In genomic region chr16:30540916-30541464, GRCh38 we compare ENCODE assay signal across 1 cellular context.
TF ChIP-seq lines count a peak whose summit lies in the region.
"Not testable (repeated sequence)": the region's sequence is repeated elsewhere in the genome, so short reads cannot be mapped to it uniquely, and the experiment has no call there.

No MANE protein-coding gene starts in this region.

TF ChIP-seq in HepG2, 621 proteins besides CTCF, POLR2A, EP300 and RAD21 (continues in another document):
- TF ChIP-seq ERF (CRISPR knock-in tag; IDR thresholded peaks at IDR 0.05) (peak; percentile 57; the same call in 1 of the 2 replicates), ZNF121 (CRISPR knock-in tag; IDR thresholded peaks at IDR 0.05) (peak; percentile 99), ELF4 (CRISPR knock-in tag; IDR thresholded peaks at IDR 0.05; ENCODE audit: borderline replicate concordance) (peak; percentile 72; the same call in 1 of the 2 replicates), MEIS1 (CRISPR knock-in tag; IDR thresholded peaks at IDR 0.05; ENCODE audit: borderline replicate concordance) (peak; percentile 96; the same call in 1 of the 2 replicates), GATA4 (IDR thresholded peaks at IDR 0.05; ENCODE audit: borderline replicate concordance, low read depth) (peak; percentile 23; the same call in 1 of the 2 replicates), HOXA3 (CRISPR knock-in tag; IDR thresholded peaks at IDR 0.05) (peak; percentile 88), NR2F6 (CRISPR knock-in tag; IDR thresholded peaks at IDR 0.05) (peak; percentile 55), YEATS4 (CRISPR knock-in tag; IDR thresholded peaks at IDR 0.05; ENCODE audit: borderline replicate concordance) (peak; percentile 64; the same call in 1 of the 2 replicates), SRY (CRISPR knock-in tag; IDR thresholded peaks at IDR 0.05) (peak; percentile 70; the same call in 1 of the 2 replicates), CENPBD1 (CRISPR knock-in tag; IDR thresholded peaks at IDR 0.05; ENCODE audit: borderline replicate concordance, low read depth) (0 out of 2 replicates have a peak, but pooled peaks have one; percentile 82), ZNF556 (CRISPR knock-in tag; IDR thresholded peaks at IDR 0.05; ENCODE audit: borderline replicate concordance) (peak; percentile 64; the same call in 1 of the 2 replicates), TCF12 (CRISPR knock-in tag; IDR thresholded peaks at IDR 0.05) (peak; percentile 90; the same call in 1 of the 2 replicates), LCORL (CRISPR knock-in tag; IDR thresholded peaks at IDR 0.05) (peak; percentile 75), ZMYM4 (CRISPR knock-in tag; IDR thresholded peaks at IDR 0.05) (peak; percentile 54; the same call in 1 of the 2 replicates), SAFB2 (CRISPR knock-in tag; IDR thresholded peaks at IDR 0.05; ENCODE audit: borderline replicate concordance, low read depth) (peak; percentile 58; the same call in 1 of the 2 replicates), ZBTB7A (CRISPR knock-in tag; IDR thresholded peaks at IDR 0.05) (peak; percentile 81; the same call in 1 of the 2 replicates), KDM1A (CRISPR knock-in tag; IDR thresholded peaks at IDR 0.05) (peak; percentile 77), ZNF441 (CRISPR knock-in tag; IDR thresholded peaks at IDR 0.05; ENCODE audit: borderline replicate concordance) (0 out of 2 replicates have a peak, but pooled peaks have one; percentile 25), CREM (IDR thresholded peaks at IDR 0.05) (peak; percentile 72), ZNF292 (CRISPR knock-in tag; IDR thresholded peaks at IDR 0.05; ENCODE audit: borderline replicate concordance, low read depth) (peak; percentile 91), FOXO1 (CRISPR knock-in tag; IDR thresholded peaks at IDR 0.05) (peak; percentile 31; the same call in 1 of the 2 replicates), MLX (CRISPR knock-in tag; IDR thresholded peaks at IDR 0.05) (peak; percentile 87), PAXIP1 (CRISPR knock-in tag; conservative IDR thresholded peaks at IDR 0.05) (peak; percentile 96), ISL2 (CRISPR knock-in tag; IDR thresholded peaks at IDR 0.05) (peak; percentile 53; the same call in 1 of the 2 replicates), SOX6 (CRISPR knock-in tag; IDR thresholded peaks at IDR 0.05) (peak; percentile 95), MTA1 (CRISPR knock-in tag; IDR thresholded peaks at IDR 0.05; ENCODE audit: borderline replicate concordance) (peak; percentile 20; the same call in 1 of the 2 replicates), ZNF510 (CRISPR knock-in tag; IDR thresholded peaks at IDR 0.05; ENCODE audit: low read depth) (0 out of 2 replicates have a peak, but pooled peaks have one; percentile 18), ZNF781 (CRISPR knock-in tag; IDR thresholded peaks at IDR 0.05; ENCODE audit: borderline replicate concordance, not compliant biosample characterization) (peak; percentile 22), HOMEZ (CRISPR knock-in tag; IDR thresholded peaks at IDR 0.05; ENCODE audit: low read depth) (peak; percentile 22; the same call in 1 of the 2 replicates), ZNF605 (CRISPR knock-in tag; IDR thresholded peaks at IDR 0.05) (peak; percentile 34; the same call in 1 of the 2 replicates), ATF1 (CRISPR knock-in tag; IDR thresholded peaks at IDR 0.05) (peak; percentile 73; the same call in 1 of the 2 replicates), HDAC1 (CRISPR knock-in tag; IDR thresholded peaks at IDR 0.05) (peak; percentile 93), NFYB (CRISPR knock-in tag; IDR thresholded peaks at IDR 0.05) (peak; percentile 11; the same call in 1 of the 2 replicates), MYC (CRISPR knock-in tag; IDR thresholded peaks at IDR 0.05; ENCODE audit: borderline replicate concordance) (peak; percentile 48; the same call in 1 of the 2 replicates), ZNF878 (CRISPR knock-in tag; IDR thresholded peaks at IDR 0.05) (0 out of 2 replicates have a peak, but pooled peaks have one; percentile 58), TFAP4 (IDR thresholded peaks at IDR 0.05; ENCODE audit: borderline replicate concordance, low read depth) (peak; percentile 52; the same call in 1 of the 2 replicates), ZNF235 (CRISPR knock-in tag; IDR thresholded peaks at IDR 0.05; ENCODE audit: borderline replicate concordance) (peak; percentile 91; the same call in 1 of the 2 replicates), RCOR2 (CRISPR knock-in tag; IDR thresholded peaks at IDR 0.05) (peak; percentile 91), ZHX2 (IDR thresholded peaks at IDR 0.05; ENCODE audit: low read depth) (peak; percentile 46; the same call in 1 of the 2 replicates), ZBTB20 (CRISPR knock-in tag; IDR thresholded peaks at IDR 0.05; ENCODE audit: borderline replicate concordance, low read depth) (peak; percentile 100), BRD4 (CRISPR knock-in tag; IDR thresholded peaks at IDR 0.05) (0 out of 2 replicates have a peak, but pooled peaks have one; percentile 45), NFIC (IDR thresholded peaks at IDR 0.05; ENCODE audit: low read length) (peak; percentile 35; the same call in 1 of the 2 replicates), POLR2AphosphoS5 (IDR thresholded peaks at IDR 0.05; ENCODE audit: low read depth, low read length) (peak; percentile 60; the same call in 1 of the 2 replicates), ZNF788 (CRISPR knock-in tag; IDR thresholded peaks at IDR 0.05; ENCODE audit: borderline replicate concordance) (0 out of 2 replicates have a peak, but pooled peaks have one; percentile 36), ZBTB7B (CRISPR knock-in tag; IDR thresholded peaks at IDR 0.05) (peak; percentile 90), JDP2 (CRISPR knock-in tag; IDR thresholded peaks at IDR 0.05; ENCODE audit: borderline replicate concordance) (peak; percentile 38; the same call in 1 of the 2 replicates), DPF2 (CRISPR knock-in tag; IDR thresholded peaks at IDR 0.05; ENCODE audit: borderline replicate concordance, low read depth) (peak; percentile 75; the same call in 1 of the 2 replicates), ZBTB10 (CRISPR knock-in tag; IDR thresholded peaks at IDR 0.05; ENCODE audit: borderline replicate concordance) (peak; percentile 16; the same call in 1 of the 2 replicates)
- not testable (repeated sequence) for TF ChIP-seq NR2F6 (IDR thresholded peaks at IDR 0.05); TCF12 (IDR thresholded peaks at IDR 0.05); LCORL (IDR thresholded peaks at IDR 0.05); CREM (CRISPR knock-in tag; IDR thresholded peaks at IDR 0.05); SOX6 (IDR thresholded peaks at IDR 0.05); ZHX2 (CRISPR knock-in tag; IDR thresholded peaks at IDR 0.05; ENCODE audit: borderline replicate concordance)
